Comparison of ENCODE assay signal across 1 cellular context in genomic region chr10:14838582-14839304, GRCh38.
TF ChIP-seq lines count a peak whose summit lies in the region.

No MANE protein-coding gene starts in this region.

TF ChIP-seq in HepG2, 621 proteins besides CTCF, POLR2A, EP300 and RAD21 (continued from another document and continues in another):
- TF ChIP-seq MEF2D (CRISPR knock-in tag; IDR thresholded peaks at IDR 0.05) (no peak), MZF1 (CRISPR knock-in tag; IDR thresholded peaks at IDR 0.05; ENCODE audit: borderline replicate concordance) (0 out of 2 replicates have a peak, but pooled peaks have one; percentile 14), FOXM1 (CRISPR knock-in tag; IDR thresholded peaks at IDR 0.05) (no peak), ZNF687 (CRISPR knock-in tag; IDR thresholded peaks at IDR 0.05) (peak; percentile 1; the same call in 1 of the 2 replicates), ZNF598 (CRISPR knock-in tag; IDR thresholded peaks at IDR 0.05; ENCODE audit: borderline replicate concordance) (0 out of 2 replicates have a peak, but pooled peaks have one; percentile 11), ZNF281 (CRISPR knock-in tag; IDR thresholded peaks at IDR 0.05; ENCODE audit: borderline replicate concordance) (no peak), ZNF17 (CRISPR knock-in tag; IDR thresholded peaks at IDR 0.05) (no peak), THAP9 (CRISPR knock-in tag; IDR thresholded peaks at IDR 0.05; ENCODE audit: borderline replicate concordance) (peak; percentile 15; the same call in 1 of the 2 replicates), SP1 (IDR thresholded peaks at IDR 0.05) (no peak), SP1 (CRISPR knock-in tag; IDR thresholded peaks at IDR 0.05) (no peak), PITX1 (CRISPR knock-in tag; IDR thresholded peaks at IDR 0.05) (0 out of 2 replicates have a peak, but pooled peaks have one; percentile 3), JUND (CRISPR knock-in tag; IDR thresholded peaks at IDR 0.05) (peak; percentile 13; the same call in 1 of the 2 replicates), CHD4 (IDR thresholded peaks at IDR 0.05; ENCODE audit: borderline replicate concordance, low read length) (no peak), ZC3H4 (CRISPR knock-in tag; IDR thresholded peaks at IDR 0.05; ENCODE audit: borderline replicate concordance) (no peak), HMGXB4 (CRISPR knock-in tag; IDR thresholded peaks at IDR 0.05; ENCODE audit: borderline replicate concordance in 1 of 2, low read depth in 1 of 2) (no peak), ZNF816 (CRISPR knock-in tag; IDR thresholded peaks at IDR 0.05; ENCODE audit: borderline replicate concordance) (no peak), ELF3 (CRISPR knock-in tag; IDR thresholded peaks at IDR 0.05) (no peak), ZNF737 (CRISPR knock-in tag; IDR thresholded peaks at IDR 0.05; ENCODE audit: borderline replicate concordance) (0 out of 2 replicates have a peak, but pooled peaks have one; percentile 20), ZMYM4 (CRISPR knock-in tag; IDR thresholded peaks at IDR 0.05) (no peak; the same call in 1 of the 2 replicates), PBX3 (CRISPR knock-in tag; IDR thresholded peaks at IDR 0.05; ENCODE audit: borderline replicate concordance) (no peak), ZNF138 (CRISPR knock-in tag; IDR thresholded peaks at IDR 0.05; ENCODE audit: low read depth) (no peak), ZNF546 (CRISPR knock-in tag; conservative IDR thresholded peaks at IDR 0.05) (no peak; the same call in 1 of the 2 replicates), KDM2A (CRISPR knock-in tag; IDR thresholded peaks at IDR 0.05; ENCODE audit: borderline replicate concordance, low read depth) (0 out of 2 replicates have a peak, but pooled peaks have one; percentile 0), HIVEP1 (CRISPR knock-in tag; IDR thresholded peaks at IDR 0.05) (0 out of 2 replicates have a peak, but pooled peaks have one; percentile 5), ZC3H13 (CRISPR knock-in tag; IDR thresholded peaks at IDR 0.05) (0 out of 2 replicates have a peak, but pooled peaks have one; percentile 25), ZNF180 (CRISPR knock-in tag; IDR thresholded peaks at IDR 0.05; ENCODE audit: borderline replicate concordance, low read depth) (no peak)
- TF ChIP-seq, protein P1, sequence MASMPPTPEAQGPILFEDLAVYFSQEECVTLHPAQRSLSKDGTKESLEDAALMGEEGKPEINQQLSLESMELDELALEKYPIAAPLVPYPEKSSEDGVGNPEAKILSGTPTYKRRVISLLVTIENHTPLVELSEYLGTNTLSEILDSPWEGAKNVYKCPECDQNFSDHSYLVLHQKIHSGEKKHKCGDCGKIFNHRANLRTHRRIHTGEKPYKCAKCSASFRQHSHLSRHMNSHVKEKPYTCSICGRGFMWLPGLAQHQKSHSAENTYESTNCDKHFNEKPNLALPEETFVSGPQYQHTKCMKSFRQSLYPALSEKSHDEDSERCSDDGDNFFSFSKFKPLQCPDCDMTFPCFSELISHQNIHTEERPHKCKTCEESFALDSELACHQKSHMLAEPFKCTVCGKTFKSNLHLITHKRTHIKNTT (CRISPR knock-in tag; IDR thresholded peaks at IDR 0.05) = no peak
- TF ChIP-seq, protein P2, sequence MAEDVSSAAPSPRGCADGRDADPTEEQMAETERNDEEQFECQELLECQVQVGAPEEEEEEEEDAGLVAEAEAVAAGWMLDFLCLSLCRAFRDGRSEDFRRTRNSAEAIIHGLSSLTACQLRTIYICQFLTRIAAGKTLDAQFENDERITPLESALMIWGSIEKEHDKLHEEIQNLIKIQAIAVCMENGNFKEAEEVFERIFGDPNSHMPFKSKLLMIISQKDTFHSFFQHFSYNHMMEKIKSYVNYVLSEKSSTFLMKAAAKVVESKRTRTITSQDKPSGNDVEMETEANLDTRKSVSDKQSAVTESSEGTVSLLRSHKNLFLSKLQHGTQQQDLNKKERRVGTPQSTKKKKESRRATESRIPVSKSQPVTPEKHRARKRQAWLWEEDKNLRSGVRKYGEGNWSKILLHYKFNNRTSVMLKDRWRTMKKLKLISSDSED (CRISPR knock-in tag; IDR thresholded peaks at IDR 0.05) = no peak
- TF ChIP-seq, protein P3, sequence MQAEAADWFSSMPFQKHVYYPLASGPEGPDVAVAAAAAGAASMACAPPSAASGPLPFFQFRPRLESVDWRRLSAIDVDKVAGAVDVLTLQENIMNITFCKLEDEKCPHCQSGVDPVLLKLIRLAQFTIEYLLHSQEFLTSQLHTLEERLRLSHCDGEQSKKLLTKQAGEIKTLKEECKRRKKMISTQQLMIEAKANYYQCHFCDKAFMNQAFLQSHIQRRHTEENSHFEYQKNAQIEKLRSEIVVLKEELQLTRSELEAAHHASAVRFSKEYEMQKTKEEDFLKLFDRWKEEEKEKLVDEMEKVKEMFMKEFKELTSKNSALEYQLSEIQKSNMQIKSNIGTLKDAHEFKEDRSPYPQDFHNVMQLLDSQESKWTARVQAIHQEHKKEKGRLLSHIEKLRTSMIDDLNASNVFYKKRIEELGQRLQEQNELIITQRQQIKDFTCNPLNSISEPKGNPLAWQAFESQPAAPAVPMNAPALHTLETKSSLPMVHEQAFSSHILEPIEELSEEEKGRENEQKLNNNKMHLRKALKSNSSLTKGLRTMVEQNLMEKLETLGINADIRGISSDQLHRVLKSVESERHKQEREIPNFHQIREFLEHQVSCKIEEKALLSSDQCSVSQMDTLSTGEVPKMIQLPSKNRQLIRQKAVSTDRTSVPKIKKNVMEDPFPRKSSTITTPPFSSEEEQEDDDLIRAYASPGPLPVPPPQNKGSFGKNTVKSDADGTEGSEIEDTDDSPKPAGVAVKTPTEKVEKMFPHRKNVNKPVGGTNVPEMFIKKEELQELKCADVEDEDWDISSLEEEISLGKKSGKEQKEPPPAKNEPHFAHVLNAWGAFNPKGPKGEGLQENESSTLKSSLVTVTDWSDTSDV (CRISPR knock-in tag; IDR thresholded peaks at IDR 0.05) = 0 out of 2 replicates have a peak, but pooled peaks have one; percentile 19
- TF ChIP-seq, protein P4, sequence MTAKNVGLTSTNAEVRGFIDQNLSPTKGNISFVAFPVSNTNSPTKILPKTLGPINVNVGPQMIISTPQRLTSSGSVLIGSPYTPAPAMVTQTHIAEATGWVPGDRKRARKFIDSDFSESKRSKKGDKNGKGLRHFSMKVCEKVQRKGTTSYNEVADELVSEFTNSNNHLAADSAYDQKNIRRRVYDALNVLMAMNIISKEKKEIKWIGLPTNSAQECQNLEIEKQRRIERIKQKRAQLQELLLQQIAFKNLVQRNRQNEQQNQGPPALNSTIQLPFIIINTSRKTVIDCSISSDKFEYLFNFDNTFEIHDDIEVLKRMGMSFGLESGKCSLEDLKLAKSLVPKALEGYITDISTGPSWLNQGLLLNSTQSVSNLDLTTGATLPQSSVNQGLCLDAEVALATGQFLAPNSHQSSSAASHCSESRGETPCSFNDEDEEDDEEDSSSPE (CRISPR knock-in tag; IDR thresholded peaks at IDR 0.05) = no peak
- TF ChIP-seq, protein P5, sequence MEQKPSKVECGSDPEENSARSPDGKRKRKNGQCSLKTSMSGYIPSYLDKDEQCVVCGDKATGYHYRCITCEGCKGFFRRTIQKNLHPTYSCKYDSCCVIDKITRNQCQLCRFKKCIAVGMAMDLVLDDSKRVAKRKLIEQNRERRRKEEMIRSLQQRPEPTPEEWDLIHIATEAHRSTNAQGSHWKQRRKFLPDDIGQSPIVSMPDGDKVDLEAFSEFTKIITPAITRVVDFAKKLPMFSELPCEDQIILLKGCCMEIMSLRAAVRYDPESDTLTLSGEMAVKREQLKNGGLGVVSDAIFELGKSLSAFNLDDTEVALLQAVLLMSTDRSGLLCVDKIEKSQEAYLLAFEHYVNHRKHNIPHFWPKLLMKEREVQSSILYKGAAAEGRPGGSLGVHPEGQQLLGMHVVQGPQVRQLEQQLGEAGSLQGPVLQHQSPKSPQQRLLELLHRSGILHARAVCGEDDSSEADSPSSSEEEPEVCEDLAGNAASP (CRISPR knock-in tag; IDR thresholded peaks at IDR 0.05; ENCODE audit: borderline replicate concordance) = no peak
- TF ChIP-seq, protein P6, sequence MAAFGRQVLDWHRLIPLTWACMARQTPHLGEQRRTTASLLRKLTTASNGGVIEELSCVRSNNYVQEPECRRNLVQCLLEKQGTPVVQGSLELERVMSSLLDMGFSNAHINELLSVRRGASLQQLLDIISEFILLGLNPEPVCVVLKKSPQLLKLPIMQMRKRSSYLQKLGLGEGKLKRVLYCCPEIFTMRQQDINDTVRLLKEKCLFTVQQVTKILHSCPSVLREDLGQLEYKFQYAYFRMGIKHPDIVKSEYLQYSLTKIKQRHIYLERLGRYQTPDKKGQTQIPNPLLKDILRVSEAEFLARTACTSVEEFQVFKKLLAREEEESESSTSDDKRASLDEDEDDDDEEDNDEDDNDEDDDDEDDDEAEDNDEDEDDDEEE (CRISPR knock-in tag; IDR thresholded peaks at IDR 0.05) = 0 out of 2 replicates have a peak, but pooled peaks have one; percentile 12
